ENCODE assay signal across 29 cellular contexts in the genomic region with DNA sequence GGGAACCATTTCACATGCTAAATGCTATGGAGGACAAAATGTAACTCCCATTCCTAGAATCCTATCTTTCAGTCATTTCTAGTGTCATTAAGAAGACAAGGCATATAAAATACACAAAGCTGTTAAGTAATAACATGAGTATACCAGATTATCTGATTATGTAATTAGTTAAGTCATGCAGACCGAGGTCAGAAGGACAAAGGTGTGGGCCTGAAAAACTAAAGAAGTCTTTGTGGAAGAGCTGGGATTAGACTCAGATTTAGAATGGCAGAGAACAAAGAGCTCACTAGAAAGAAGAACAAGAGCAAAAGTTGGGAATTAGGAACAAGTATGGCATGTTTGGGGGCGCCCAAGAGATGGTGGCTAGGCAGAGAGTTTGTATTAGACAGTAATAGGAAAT.
"Had no signal": no experiment of that assay in that cellular context is flagged by ENCODE, and none has a peak within 500 bp of the region (broad histone marks: within the 10 kb centered on the region; RNA-seq: fewer than 3 reads in every experiment).

No MANE protein-coding gene starts in this region.

- H3K27ac Mint-ChIP-seq: activated CD4-positive, alpha-beta memory T cell treated with anti-CD3 and anti-CD28 coated beads, Interleukin-2, amount 10 ng/mL, durations not matched to agents 7 days and 5 days; activated CD4-positive, alpha-beta T cell treated with anti-CD3 and anti-CD28 coated beads, Interleukin-2, amount 10 ng/mL, durations not matched to agents 7 days and 5 days; activated naive CD4-positive, alpha-beta T cell treated with anti-CD3 and anti-CD28 coated beads, Interleukin-2, amount 50 U/mL, for 72 hours; immature natural killer cell; memory B cell; naive thymus-derived CD8-positive, alpha-beta T cell; stimulated activated effector memory CD8-positive, alpha-beta T cell treated with anti-CD3 and anti-CD28 coated beads, Interleukin-12 subunit alpha, Interleukin-12 subunit beta, amount 100 ng/mL, for 72 hours; stimulated activated naive CD8-positive, alpha-beta T cell treated with anti-CD3 and anti-CD28 coated beads, Interleukin-15, Interleukin-2, amounts not matched to agents 100 ng/mL and 50 ng/mL, for 24 hours; WTC11 had no signal

- H3K4me1 Mint-ChIP-seq: activated CD4-positive, alpha-beta memory T cell treated with anti-CD3 and anti-CD28 coated beads, Interleukin-2, amount 10 ng/mL, durations not matched to agents 7 days and 5 days; activated CD4-positive, alpha-beta T cell treated with anti-CD3 and anti-CD28 coated beads, Interleukin-2, amount 10 ng/mL, durations not matched to agents 7 days and 5 days; immature natural killer cell; memory B cell; naive thymus-derived CD8-positive, alpha-beta T cell; neural crest cell; stimulated activated effector memory CD8-positive, alpha-beta T cell treated with anti-CD3 and anti-CD28 coated beads, Interleukin-12 subunit alpha, Interleukin-12 subunit beta, amount 100 ng/mL, for 72 hours had no signal

- H3K27me3 Mint-ChIP-seq: activated CD4-positive, alpha-beta T cell treated with anti-CD3 and anti-CD28 coated beads, Interleukin-2, amount 10 ng/mL, durations not matched to agents 7 days and 5 days; memory B cell; naive thymus-derived CD8-positive, alpha-beta T cell; stimulated activated naive CD8-positive, alpha-beta T cell treated with anti-CD3 and anti-CD28 coated beads, Interleukin-15, Interleukin-2, amounts not matched to agents 100 ng/mL and 50 ng/mL, for 24 hours had no signal

- H3K4me1 ChIP-seq: heart left ventricle, right lobe of liver had no signal

- FAIRE-seq: kidney, urothelium cell line had no signal

- DNase-seq: activated CD4-positive, alpha-beta memory T cell treated with anti-CD3 and anti-CD28 coated beads, Interleukin-2, amount 10 ng/mL, durations not matched to agents 7 days and 5 days; activated CD4-positive, alpha-beta T cell treated with anti-CD3 and anti-CD28 coated beads for 1 hour; activated CD4-positive, alpha-beta T cell treated with anti-CD3 and anti-CD28 coated beads, Interleukin-2, amount 10 ng/mL, durations not matched to agents 7 days and 5 days; activated naive CD4-positive, alpha-beta T cell; activated T-cell treated with anti-CD3 and anti-CD28 coated beads, Interleukin-2, amount 50 U/mL, for 48 hours; cerebellar nuclear complex; dorsolateral prefrontal cortex; effector memory CD4-positive, alpha-beta T cell; foreskin fibroblast; heart left ventricle; hypothalamus; immature natural killer cell; kidney; naive thymus-derived CD8-positive, alpha-beta T cell; right lobe of liver; stimulated activated CD4-positive, alpha-beta T cell treated with anti-CD3 and anti-CD28 coated beads, Interleukin-4, amount 100 ng/mL, for 24 hours; T-helper 2 cell; trophoblast cell had no signal

- H3K27me3 ChIP-seq: cardiac muscle cell, dorsolateral prefrontal cortex, heart left ventricle, right lobe of liver had no signal

- H3K27ac ChIP-seq: cardiac muscle cell, coronary artery, dorsolateral prefrontal cortex, heart left ventricle, right lobe of liver, skin epidermis, thoracic aorta had no signal

- H3K4me3 Mint-ChIP-seq: activated CD4-positive, alpha-beta memory T cell treated with anti-CD3 and anti-CD28 coated beads, Interleukin-2, amount 10 ng/mL, durations not matched to agents 7 days and 5 days; activated CD4-positive, alpha-beta T cell treated with anti-CD3 and anti-CD28 coated beads, Interleukin-2, amount 10 ng/mL, durations not matched to agents 7 days and 5 days; immature natural killer cell; memory B cell; naive thymus-derived CD8-positive, alpha-beta T cell; neural crest cell; stimulated activated effector memory CD8-positive, alpha-beta T cell treated with anti-CD3 and anti-CD28 coated beads, Interleukin-12 subunit alpha, Interleukin-12 subunit beta, amount 100 ng/mL, for 72 hours; stimulated activated naive CD8-positive, alpha-beta T cell treated with anti-CD3 and anti-CD28 coated beads, Interleukin-15, Interleukin-2, amounts not matched to agents 100 ng/mL and 50 ng/mL, for 24 hours; WTC11 had no signal

- H3K36me3 Mint-ChIP-seq: activated naive CD4-positive, alpha-beta T cell treated with anti-CD3 and anti-CD28 coated beads, Interleukin-2, amount 50 U/mL, for 72 hours; stimulated activated effector memory CD8-positive, alpha-beta T cell treated with anti-CD3 and anti-CD28 coated beads, Interleukin-12 subunit alpha, Interleukin-12 subunit beta, amount 100 ng/mL, for 72 hours; WTC11 had no signal

- H3K36me3 ChIP-seq: cardiac muscle cell, thoracic aorta had no signal

- H3K9me3 ChIP-seq: right lobe of liver, thoracic aorta had no signal

- ATAC-seq: activated naive CD4-positive, alpha-beta T cell treated with anti-CD3 and anti-CD28 coated beads, Interleukin-2, amount 50 U/mL, for 72 hours; heart left ventricle; naive thymus-derived CD8-positive, alpha-beta T cell; stimulated activated effector memory CD8-positive, alpha-beta T cell treated with anti-CD3 and anti-CD28 coated beads, Interleukin-12 subunit alpha, Interleukin-12 subunit beta, amount 100 ng/mL, for 72 hours; WTC11 had no signal

- H3K4me3 ChIP-seq: cardiac muscle cell, coronary artery, dorsolateral prefrontal cortex, heart left ventricle, right lobe of liver, skin epidermis, thoracic aorta had no signal

- H3K9me3 Mint-ChIP-seq: stimulated activated effector memory CD8-positive, alpha-beta T cell treated with anti-CD3 and anti-CD28 coated beads, Interleukin-12 subunit alpha, Interleukin-12 subunit beta, amount 100 ng/mL, for 72 hours had no signal
